ENCODE assay signal across 1 cellular context in the genomic region with DNA sequence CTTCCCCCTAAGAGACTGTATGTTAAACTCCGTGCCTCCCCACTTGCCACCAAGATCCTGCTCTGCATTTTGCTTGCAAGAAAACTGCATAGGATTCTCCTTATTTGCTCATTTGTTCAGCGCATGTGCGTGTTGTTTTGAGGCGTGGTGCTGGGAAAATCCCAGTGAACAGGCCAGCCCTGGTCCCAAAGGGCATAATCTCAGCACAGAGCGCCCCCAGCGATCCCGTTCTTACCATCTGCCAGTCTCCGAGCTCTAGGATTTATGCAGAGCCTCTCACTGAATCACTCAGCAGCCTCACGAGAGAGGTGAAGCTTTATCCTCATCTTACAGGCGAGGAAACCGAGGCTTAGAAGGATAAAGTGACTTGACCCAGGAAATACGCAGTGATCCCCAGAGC.
TF ChIP-seq lines count a peak whose summit lies in the region.

No MANE protein-coding gene starts in this region.

TF ChIP-seq in SK-N-SH, 30 proteins besides CTCF, POLR2A, EP300 and RAD21 (continued from another document):
- TF ChIP-seq, protein P1, sequence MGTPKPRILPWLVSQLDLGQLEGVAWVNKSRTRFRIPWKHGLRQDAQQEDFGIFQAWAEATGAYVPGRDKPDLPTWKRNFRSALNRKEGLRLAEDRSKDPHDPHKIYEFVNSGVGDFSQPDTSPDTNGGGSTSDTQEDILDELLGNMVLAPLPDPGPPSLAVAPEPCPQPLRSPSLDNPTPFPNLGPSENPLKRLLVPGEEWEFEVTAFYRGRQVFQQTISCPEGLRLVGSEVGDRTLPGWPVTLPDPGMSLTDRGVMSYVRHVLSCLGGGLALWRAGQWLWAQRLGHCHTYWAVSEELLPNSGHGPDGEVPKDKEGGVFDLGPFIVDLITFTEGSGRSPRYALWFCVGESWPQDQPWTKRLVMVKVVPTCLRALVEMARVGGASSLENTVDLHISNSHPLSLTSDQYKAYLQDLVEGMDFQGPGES (IDR thresholded peaks at IDR 0.05; ENCODE audit: low read depth, low read length): no peak
